Comparison of ENCODE assay signal across 9 cellular contexts in the genomic region with DNA sequence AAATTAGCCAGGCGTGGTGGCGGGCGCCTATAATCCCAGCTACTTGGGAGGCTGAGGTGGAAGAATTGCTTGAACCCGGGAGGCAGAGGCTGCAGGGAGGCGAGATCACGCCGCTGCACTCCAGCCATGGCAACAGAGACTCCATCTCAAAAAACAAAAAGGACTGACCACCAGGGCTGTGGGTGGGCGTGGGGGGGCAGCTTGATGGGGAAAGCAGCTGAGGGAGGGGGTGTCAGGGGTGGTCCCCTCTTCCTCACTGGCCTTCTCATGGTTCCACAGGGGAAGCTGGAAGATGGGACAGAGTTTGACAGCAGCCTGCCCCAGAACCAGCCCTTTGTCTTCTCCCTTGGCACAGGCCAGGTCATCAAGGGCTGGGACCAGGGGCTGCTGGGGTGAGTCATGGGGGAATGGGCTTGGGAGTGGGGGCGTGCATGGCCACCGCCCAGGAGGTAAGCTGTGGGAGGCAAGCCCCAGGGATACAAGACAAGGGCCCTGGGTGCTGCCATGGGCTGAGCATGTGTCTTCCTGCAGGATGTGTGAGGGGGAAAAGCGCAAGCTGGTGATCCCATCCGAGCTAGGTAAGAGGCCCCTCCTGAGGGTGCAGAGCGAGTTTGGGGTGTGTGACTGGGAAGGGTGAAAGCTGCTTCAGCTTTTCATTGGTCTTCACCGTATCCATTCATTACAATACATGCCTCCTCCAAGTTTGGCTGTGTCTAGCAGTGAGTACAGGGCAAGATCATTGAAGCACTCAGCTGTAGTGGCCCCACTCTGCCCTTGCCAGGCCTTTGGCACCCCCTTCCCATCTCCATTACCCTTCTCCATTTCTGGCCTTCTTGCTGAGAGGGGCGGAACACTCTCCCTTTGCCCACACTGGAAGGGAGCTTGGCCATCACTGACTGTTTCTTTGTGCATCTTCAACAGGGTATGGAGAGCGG. TPM values are rescaled to one million over a fixed set of nuclear protein-coding genes. Genes with fewer than 3 reads are reported as not detected.
DNase-seq lines count a peak whose midpoint lies in the region; ATAC-seq, FAIRE-seq and TF ChIP-seq lines count a peak whose summit lies in the region.
"Had no signal": no experiment of that assay in that cellular context is flagged by ENCODE, and none has a peak within 500 bp of the region (broad histone marks: within the 10 kb centered on the region; RNA-seq: fewer than 3 reads in every experiment).

No MANE protein-coding gene starts in this region.

- H3K4me3 ChIP-seq in HepG2 (replicated peaks in 1 of 3; ENCODE audit: insufficient read depth in 1 of 3, low read depth in 2 of 3, low read length in 3 of 3) (peak overlapping the region in 1 of 3 experiments; percentile 84; a peak in 1 of 6 replicates), thoracic aorta (peak overlapping the region; percentile 92)

- H3K9me3 Mint-ChIP-seq in activated T-cell treated with anti-CD3 and anti-CD28 coated beads, Interleukin-2, amount 50 U/mL, for 4 hours = no peaks in the 10 kb centered on the region
- no peaks in the 10 kb centered on the region for H3K9me3 Mint-ChIP-seq in activated CD8-positive, alpha-beta T cell treated with anti-CD3 and anti-CD28 coated beads for 36 hours

- H3K27me3 ChIP-seq in HepG2 (ENCODE audit: control insufficient read depth in 1 of 2, insufficient read depth in 2 of 2, low read length in 2 of 2) (no peaks in the 10 kb centered on the region; a peak in 1 of 5 replicates), thoracic aorta (replicated peaks; ENCODE audit: insufficient read depth) (no peaks in the 10 kb centered on the region)

- intact Hi-C loops in activated CD8-positive, alpha-beta T cell treated with anti-CD3 and anti-CD28 coated beads for 36 hours (cut with micrococcal nuclease) = loop anchor here (10.0 kb wide), 1 partner anchor 62 kb away; a partner anchor contains a TSS
- intact Hi-C loops in HepG2 (cut with micrococcal nuclease; ENCODE audit: unreplicated experiment) = loop anchor here (5.0 kb wide), 1 partner anchor 56 kb away; a partner anchor contains a TSS

- H3K4me3 Mint-ChIP-seq in activated T-cell treated with anti-CD3 and anti-CD28 coated beads, Interleukin-2, amount 50 U/mL, for 4 hours = peak overlapping the region; percentile 89
- peak overlapping the region; percentile 93 for H3K4me3 Mint-ChIP-seq in activated CD8-positive, alpha-beta T cell treated with anti-CD3 and anti-CD28 coated beads for 36 hours

- H3K4me2 ChIP-seq in HepG2 (ENCODE audit: low read depth, low read length) = peak overlapping the region; percentile 95

- H3K9ac ChIP-seq in HepG2 (ENCODE audit: insufficient read depth, low read depth, low read length) = peak overlapping the region; percentile 13; the same call in 1 of the 2 replicates

- no peaks in the 10 kb centered on the region for H3K27me3 Mint-ChIP-seq in activated T-cell treated with anti-CD3 and anti-CD28 coated beads, Interleukin-2, amount 50 U/mL, for 4 hours (ENCODE audit: low read depth)
- no peaks in the 10 kb centered on the region for H3K27me3 Mint-ChIP-seq in activated CD8-positive, alpha-beta T cell treated with anti-CD3 and anti-CD28 coated beads for 36 hours

- peak in 1 of 2 experiments; percentile 15; a peak in 1 of 4 replicates for TF ChIP-seq POLR2A in HepG2 (IDR thresholded peaks at IDR 0.05; ENCODE audit: insufficient read depth in 1 of 2, low read depth in 2 of 2, low read length in 2 of 2)

- H2AFZ ChIP-seq in HepG2 (ENCODE audit: low read length) = no peak overlapping the region

- WGBS in HepG2 (ENCODE audit: low lambda C conversion rate) = 98% methylated on average over 16 of the region's 16 CpGs

- POLR2A ChIA-PET in activated CD8-positive, alpha-beta T cell treated with anti-CD3 and anti-CD28 coated beads for 36 hours (lab: Charles Lee) = interaction anchor here (0.7 to 10.0 kb wide), 13 partner anchors 7 to 117 kb away, joined by 3 to 132 read pairs (median 7); a partner anchor contains a TSS
- POLR2A ChIA-PET in HepG2 (lab: Yijun Ruan, JAX) = interaction anchor here (1.2 to 8.3 kb wide), 6 partner anchors 17 to 67 kb away, joined by 3 to 113 read pairs (median 16); a partner anchor contains a TSS

- TF ChIP-seq EP300 in HepG2 (IDR thresholded peaks at IDR 0.05; ENCODE audit: low read depth in 2 of 2, low read length in 2 of 2) (no peak), HepG2 (CRISPR knock-in tag; IDR thresholded peaks at IDR 0.05; ENCODE audit: borderline replicate concordance) (no peak)

- TF ChIP-seq RAD21 in HepG2 (CRISPR knock-in tag; IDR thresholded peaks at IDR 0.05) = no peak

- H3K36me3 ChIP-seq in HepG2 (replicated peaks in 1 of 2; ENCODE audit: control insufficient read depth in 1 of 2, insufficient read depth in 2 of 2, low read length in 2 of 2) (peaks cover 0 to 11% of the 10 kb centered on the region in 2 experiments; a peak in 3 of 5 replicates), thoracic aorta (peaks cover 9% of the 10 kb centered on the region)

- H3K9me3 ChIP-seq in HepG2 (ENCODE audit: low read length) = no peaks in the 10 kb centered on the region
- no peaks in the 10 kb centered on the region for H3K9me3 ChIP-seq in thoracic aorta

- peak overlapping the region; percentile 98 for H3K27ac Mint-ChIP-seq in activated CD8-positive, alpha-beta T cell treated with anti-CD3 and anti-CD28 coated beads for 36 hours

- peaks cover 26% of the 10 kb centered on the region for H3K79me2 ChIP-seq in HepG2 (ENCODE audit: insufficient read depth, low read length)

- no peak for DNase-seq in activated T-cell treated with anti-CD3 and anti-CD28 coated beads, Interleukin-2, amount 50 U/mL, for 4 hours
- DNase-seq in activated T-cell treated with anti-CD3 and anti-CD28 coated beads, Interleukin-2, amount 50 U/mL, for 1 hour = no peak
- no peak for DNase-seq in activated CD8-positive, alpha-beta T cell treated with anti-CD3 and anti-CD28 coated beads for 36 hours
- no peak for DNase-seq in HepG2 (ENCODE audit: low spot score)
- no peak for DNase-seq in thoracic aorta (ENCODE audit: low spot score)
- DNase-seq in NCI-H1436 (lab: John Stamatoyannopoulos, UW) = no peak
- DNase-seq: NCI-H1092 had no signal

- no peaks in the 10 kb centered on the region for H4K20me1 ChIP-seq in HepG2 (ENCODE audit: insufficient read depth, low read length)

- no peak for FAIRE-seq in HepG2 (lab: Jason Lieb, UNC)

- H3K27ac ChIP-seq in HepG2 (ENCODE audit: extremely low read length, insufficient read depth, low read length) = no peak overlapping the region
- peak overlapping the region in 1 of 2 donors; percentile 25 for H3K27ac ChIP-seq in thoracic aorta

- in situ Hi-C loops in HepG2 (cut with HindIII; ENCODE audit: extremely low pct_ligation_motif_present, low pct_unique_long_range_greater_than_20kb) = loop anchor here (5.0 kb wide), 1 partner anchor 59 kb away; a partner anchor contains a TSS

- H3K4me1 ChIP-seq in HepG2 (ENCODE audit: insufficient read depth, low read length) (peaks cover 52% of the 10 kb centered on the region), thoracic aorta (ENCODE audit: control insufficient read depth in 1 of 2, low read depth in 2 of 2) (peaks cover 16 to 49% of the 10 kb centered on the region in 2 donors)

- ATAC-seq in activated T-cell treated with anti-CD3 and anti-CD28 coated beads, Interleukin-2, amount 50 U/mL, for 4 hours = no peak
- no peak for ATAC-seq in activated CD8-positive, alpha-beta T cell treated with anti-CD3 and anti-CD28 coated beads for 36 hours
- no peak for ATAC-seq in HepG2
- ATAC-seq in thoracic aorta (ENCODE audit: insufficient number of reproducible peaks, low FRiP score, low read depth) = no peak
- ATAC-seq in GM21825 (IDR thresholded peaks at IDR 0.05; ENCODE audit: unreplicated experiment) = no peak
- no peak for ATAC-seq in GM18861 (IDR thresholded peaks at IDR 0.05; ENCODE audit: unreplicated experiment)

- H3K36me3 Mint-ChIP-seq in activated T-cell treated with anti-CD3 and anti-CD28 coated beads, Interleukin-2, amount 50 U/mL, for 4 hours (ENCODE audit: insufficient read depth) = peaks cover 2% of the 10 kb centered on the region
- peaks cover 39% of the 10 kb centered on the region for H3K36me3 Mint-ChIP-seq in activated CD8-positive, alpha-beta T cell treated with anti-CD3 and anti-CD28 coated beads for 36 hours (ENCODE audit: low read depth)

- peaks cover 33% of the 10 kb centered on the region for H3K4me1 Mint-ChIP-seq in activated T-cell treated with anti-CD3 and anti-CD28 coated beads, Interleukin-2, amount 50 U/mL, for 4 hours (ENCODE audit: low read depth)
- peaks cover 38% of the 10 kb centered on the region for H3K4me1 Mint-ChIP-seq in activated CD8-positive, alpha-beta T cell treated with anti-CD3 and anti-CD28 coated beads for 36 hours (ENCODE audit: low read depth)

- no TSS peak for BruUV-seq in HepG2 (replicated peaks; lab: Mats Ljungman, UMichigan)

- TF ChIP-seq CTCF in activated CD8-positive, alpha-beta T cell treated with anti-CD3 and anti-CD28 coated beads for 36 hours (IDR thresholded peaks at IDR 0.05) = no peak
- no peak for TF ChIP-seq CTCF in HepG2 (CRISPR knock-in tag; IDR thresholded peaks at IDR 0.05)
- TF ChIP-seq CTCF in thoracic aorta (IDR thresholded peaks at IDR 0.05) = no peak

- CTCF ChIA-PET in activated CD8-positive, alpha-beta T cell treated with anti-CD3 and anti-CD28 coated beads for 36 hours (lab: Charles Lee) = interaction anchor here (0.9 to 4.6 kb wide), 7 partner anchors 8 to 75 kb away, joined by 3 to 35 read pairs (median 8); a partner anchor contains a TSS
- CTCF ChIA-PET in HepG2 (lab: Yijun Ruan, JAX; ENCODE audit: low intra/inter-chr PET ratio, low total read pairs) = no interaction called here

RNA-seq across cellular contexts. Expression of a gene that starts 2.3 kb away (rescaled TPM):
- 10 to 100 TPM; 43.3 to 48.9 (median 44.4) TPM for total RNA-seq in activated T-cell treated with anti-CD3 and anti-CD28 coated beads, Interleukin-2, amount 50 U/mL, for 4 hours
- total RNA-seq in activated CD8-positive, alpha-beta T cell treated with anti-CD3 and anti-CD28 coated beads for 36 hours = 10 to 100 TPM; 23.5 to 26.9 TPM
- total RNA-seq in HepG2 (2016; rRNA removed; fragmentation: Illumina TruSeq; extraction: Trizol) (29.4 and 53.3 TPM in 2 replicates), thoracic aorta (10 to 100 TPM; 51.7 to 53.0 TPM)
- 18.2 and 19.3 TPM in 2 replicates for total RNA-seq in HepG2 (2016; cell fraction: cytosol; rRNA removed; fragmentation: Illumina TruSeq; extraction: Trizol; ENCODE audit: low read depth)
- total RNA-seq in HepG2 (2016; cell fraction: insoluble cytoplasmic fraction; rRNA removed; fragmentation: Illumina TruSeq; extraction: Trizol) = 32.3 and 56.4 TPM in 2 replicates
- total RNA-seq in HepG2 (2016; cell fraction: membrane; rRNA removed; fragmentation: Illumina TruSeq; extraction: Trizol) = 18.4 and 23.6 TPM in 2 replicates
- 36.5 and 38.1 TPM in 2 replicates for total RNA-seq in HepG2 (2016; cell fraction: nucleus; rRNA removed; fragmentation: Illumina TruSeq; extraction: Trizol)
- 30.1 and 36.0 TPM in 2 replicates for polyA plus RNA-seq in HepG2 (2011; rRNA removed)
- polyA plus RNA-seq in HepG2 (2011; cell fraction: cytosol; rRNA removed) = 43.4 and 54.7 TPM in 2 replicates
- polyA plus RNA-seq in HepG2 (2011; cell fraction: nucleus; rRNA removed) = 26.7 and 33.6 TPM in 2 replicates
- polyA plus RNA-seq in HepG2 (2012) = 49.8 and 55.5 TPM in 2 replicates
- 23.8 and 29.7 TPM in 2 replicates for polyA plus RNA-seq in HepG2 (2016; cell fraction: cytosol; fragmentation: Illumina TruSeq; extraction: Trizol; ENCODE audit: low read depth)
- polyA plus RNA-seq in HepG2 (2016; cell fraction: insoluble cytoplasmic fraction; fragmentation: Illumina TruSeq; extraction: Trizol; ENCODE audit: low read depth) = 44.0 and 46.7 TPM in 2 replicates
- polyA plus RNA-seq in HepG2 (2016; cell fraction: membrane; fragmentation: Illumina TruSeq; extraction: Trizol; ENCODE audit: low read depth) = 22.8 and 23.9 TPM in 2 replicates
- 104 and 111 TPM in 2 replicates for polyA plus RNA-seq in HepG2 (2016; cell fraction: nucleus; fragmentation: Illumina TruSeq; extraction: Trizol; ENCODE audit: insufficient read depth, low read depth)
- 21.5 and 47.8 TPM in 2 replicates for polyA minus RNA-seq in HepG2 (2011; rRNA and poly(A)+ RNA removed; ENCODE audit: low replicate concordance)
- polyA minus RNA-seq in HepG2 (2011; cell fraction: cytosol; rRNA and poly(A)+ RNA removed) = 13.1 and 15.1 TPM in 2 replicates
- polyA minus RNA-seq in HepG2 (2011; cell fraction: nucleus; rRNA and poly(A)+ RNA removed) = 5.5 and 7.8 TPM in 2 replicates

RNA-seq across cellular contexts. Expression of a gene that starts 3.6 kb away (rescaled TPM):
- 100 to 1,000 TPM; 417 to 505 (median 438) TPM for total RNA-seq in activated T-cell treated with anti-CD3 and anti-CD28 coated beads, Interleukin-2, amount 50 U/mL, for 4 hours
- 100 to 1,000 TPM; 285 to 287 TPM for total RNA-seq in activated CD8-positive, alpha-beta T cell treated with anti-CD3 and anti-CD28 coated beads for 36 hours
- 120 and 148 TPM in 2 replicates for total RNA-seq in HepG2 (2016; rRNA removed; fragmentation: Illumina TruSeq; extraction: Trizol)
- total RNA-seq in HepG2 (2016; cell fraction: cytosol; rRNA removed; fragmentation: Illumina TruSeq; extraction: Trizol; ENCODE audit: low read depth) = 601 and 608 TPM in 2 replicates
- 105 and 157 TPM in 2 replicates for total RNA-seq in HepG2 (2016; cell fraction: insoluble cytoplasmic fraction; rRNA removed; fragmentation: Illumina TruSeq; extraction: Trizol)
- total RNA-seq in HepG2 (2016; cell fraction: membrane; rRNA removed; fragmentation: Illumina TruSeq; extraction: Trizol) = 455 and 460 TPM in 2 replicates
- total RNA-seq in HepG2 (2016; cell fraction: nucleus; rRNA removed; fragmentation: Illumina TruSeq; extraction: Trizol) = 61.8 and 68.9 TPM in 2 replicates
- 110 and 111 TPM in 2 replicates for polyA plus RNA-seq in HepG2 (2011; rRNA removed)
- polyA plus RNA-seq in HepG2 (2011; cell fraction: cytosol; rRNA removed) = 95.7 and 131 TPM in 2 replicates
- 65.2 and 70.2 TPM in 2 replicates for polyA plus RNA-seq in HepG2 (2011; cell fraction: nucleus; rRNA removed)
- 85.4 and 91.2 TPM in 2 replicates for polyA plus RNA-seq in HepG2 (2012)
- 679 and 681 TPM in 2 replicates for polyA plus RNA-seq in HepG2 (2016; cell fraction: cytosol; fragmentation: Illumina TruSeq; extraction: Trizol; ENCODE audit: low read depth)
- polyA plus RNA-seq in HepG2 (2016; cell fraction: insoluble cytoplasmic fraction; fragmentation: Illumina TruSeq; extraction: Trizol; ENCODE audit: low read depth) = 111 and 115 TPM in 2 replicates
- polyA plus RNA-seq in HepG2 (2016; cell fraction: membrane; fragmentation: Illumina TruSeq; extraction: Trizol; ENCODE audit: low read depth) = 417 and 441 TPM in 2 replicates
- 105 and 136 TPM in 2 replicates for polyA plus RNA-seq in HepG2 (2016; cell fraction: nucleus; fragmentation: Illumina TruSeq; extraction: Trizol; ENCODE audit: insufficient read depth, low read depth)
- polyA minus RNA-seq in HepG2 (2011; rRNA and poly(A)+ RNA removed; ENCODE audit: low replicate concordance) = 28.2 and 115 TPM in 2 replicates
- 27.3 and 27.5 TPM in 2 replicates for polyA minus RNA-seq in HepG2 (2011; cell fraction: cytosol; rRNA and poly(A)+ RNA removed)
- 10.6 and 13.1 TPM in 2 replicates for polyA minus RNA-seq in HepG2 (2011; cell fraction: nucleus; rRNA and poly(A)+ RNA removed)
- total RNA-seq in thoracic aorta = 100 to 1,000 TPM in 1 of 2 donors, 10 to 100 TPM in 1; 75.3 to 122 TPM

RNA-seq across cellular contexts. Expression of a gene that starts 8.1 kb away (rescaled TPM):
- 1 to 10 TPM; 6.2 to 8.2 (median 6.4) TPM for total RNA-seq in activated T-cell treated with anti-CD3 and anti-CD28 coated beads, Interleukin-2, amount 50 U/mL, for 4 hours
- 1 to 10 TPM; 8.7 to 9.6 TPM for total RNA-seq in activated CD8-positive, alpha-beta T cell treated with anti-CD3 and anti-CD28 coated beads for 36 hours
- total RNA-seq in HepG2 (2016; rRNA removed; fragmentation: Illumina TruSeq; extraction: Trizol) (11.0 and 13.8 TPM in 2 replicates), thoracic aorta (10 to 100 TPM; 31.5 to 39.7 TPM)
- total RNA-seq in HepG2 (2016; cell fraction: cytosol; rRNA removed; fragmentation: Illumina TruSeq; extraction: Trizol; ENCODE audit: low read depth) = 1.0 and 1.3 TPM in 2 replicates
- total RNA-seq in HepG2 (2016; cell fraction: insoluble cytoplasmic fraction; rRNA removed; fragmentation: Illumina TruSeq; extraction: Trizol) = 8.3 and 13.7 TPM in 2 replicates
- total RNA-seq in HepG2 (2016; cell fraction: membrane; rRNA removed; fragmentation: Illumina TruSeq; extraction: Trizol) = 4.1 and 4.8 TPM in 2 replicates
- 10.2 and 12.9 TPM in 2 replicates for total RNA-seq in HepG2 (2016; cell fraction: nucleus; rRNA removed; fragmentation: Illumina TruSeq; extraction: Trizol)
- polyA plus RNA-seq in HepG2 (2011; rRNA removed) = 7.5 and 9.0 TPM in 2 replicates
- 4.0 and 5.1 TPM in 2 replicates for polyA plus RNA-seq in HepG2 (2011; cell fraction: cytosol; rRNA removed)
- polyA plus RNA-seq in HepG2 (2011; cell fraction: nucleus; rRNA removed) = 41.8 and 57.9 TPM in 2 replicates
- 4.3 TPM in 2 replicates for polyA plus RNA-seq in HepG2 (2012)
- 0.59 and 0.66 TPM in 2 replicates for polyA plus RNA-seq in HepG2 (2016; cell fraction: cytosol; fragmentation: Illumina TruSeq; extraction: Trizol; ENCODE audit: low read depth)
- polyA plus RNA-seq in HepG2 (2016; cell fraction: insoluble cytoplasmic fraction; fragmentation: Illumina TruSeq; extraction: Trizol; ENCODE audit: low read depth) = 7.0 and 8.7 TPM in 2 replicates
- polyA plus RNA-seq in HepG2 (2016; cell fraction: membrane; fragmentation: Illumina TruSeq; extraction: Trizol; ENCODE audit: low read depth) = 1.6 and 1.9 TPM in 2 replicates
- polyA plus RNA-seq in HepG2 (2016; cell fraction: nucleus; fragmentation: Illumina TruSeq; extraction: Trizol; ENCODE audit: insufficient read depth, low read depth) = 30.9 and 31.3 TPM in 2 replicates
- 16.2 and 72.0 TPM in 2 replicates for polyA minus RNA-seq in HepG2 (2011; rRNA and poly(A)+ RNA removed; ENCODE audit: low replicate concordance)
- 6.0 and 9.0 TPM in 2 replicates for polyA minus RNA-seq in HepG2 (2011; cell fraction: cytosol; rRNA and poly(A)+ RNA removed)
- 7.6 and 9.8 TPM in 2 replicates for polyA minus RNA-seq in HepG2 (2011; cell fraction: nucleus; rRNA and poly(A)+ RNA removed)

RNA-seq across cellular contexts. Expression of a gene that starts 8.8 kb away (rescaled TPM):
- 10 to 100 TPM; 41.5 to 75.6 (median 53.2) TPM for total RNA-seq in activated T-cell treated with anti-CD3 and anti-CD28 coated beads, Interleukin-2, amount 50 U/mL, for 4 hours
- 100 to 1,000 TPM in 1 of 2 experiments, 10 to 100 TPM in 1; 86.6 to 104 TPM for total RNA-seq in activated CD8-positive, alpha-beta T cell treated with anti-CD3 and anti-CD28 coated beads for 36 hours
- 10.1 and 11.3 TPM in 2 replicates for total RNA-seq in HepG2 (2016; rRNA removed; fragmentation: Illumina TruSeq; extraction: Trizol)
- 33.3 and 36.0 TPM in 2 replicates for total RNA-seq in HepG2 (2016; cell fraction: cytosol; rRNA removed; fragmentation: Illumina TruSeq; extraction: Trizol; ENCODE audit: low read depth)
- total RNA-seq in HepG2 (2016; cell fraction: insoluble cytoplasmic fraction; rRNA removed; fragmentation: Illumina TruSeq; extraction: Trizol) = 7.7 and 10.8 TPM in 2 replicates
- 38.1 and 42.4 TPM in 2 replicates for total RNA-seq in HepG2 (2016; cell fraction: membrane; rRNA removed; fragmentation: Illumina TruSeq; extraction: Trizol)
- total RNA-seq in HepG2 (2016; cell fraction: nucleus; rRNA removed; fragmentation: Illumina TruSeq; extraction: Trizol) = 6.0 and 7.4 TPM in 2 replicates
- polyA plus RNA-seq in HepG2 (2011; rRNA removed) = 9.0 and 10.8 TPM in 2 replicates
- polyA plus RNA-seq in HepG2 (2011; cell fraction: cytosol; rRNA removed) = 6.4 and 7.2 TPM in 2 replicates
- polyA plus RNA-seq in HepG2 (2011; cell fraction: nucleus; rRNA removed) = 14.7 and 17.2 TPM in 2 replicates
- 40.4 and 54.0 TPM in 2 replicates for polyA plus RNA-seq in HepG2 (2012)
- polyA plus RNA-seq in HepG2 (2016; cell fraction: cytosol; fragmentation: Illumina TruSeq; extraction: Trizol; ENCODE audit: low read depth) = 75.5 and 81.3 TPM in 2 replicates
- 19.0 and 24.4 TPM in 2 replicates for polyA plus RNA-seq in HepG2 (2016; cell fraction: insoluble cytoplasmic fraction; fragmentation: Illumina TruSeq; extraction: Trizol; ENCODE audit: low read depth)
- 73.2 and 75.8 TPM in 2 replicates for polyA plus RNA-seq in HepG2 (2016; cell fraction: membrane; fragmentation: Illumina TruSeq; extraction: Trizol; ENCODE audit: low read depth)
- polyA plus RNA-seq in HepG2 (2016; cell fraction: nucleus; fragmentation: Illumina TruSeq; extraction: Trizol; ENCODE audit: insufficient read depth, low read depth) = 29.2 and 36.6 TPM in 2 replicates
- 8.3 and 8.6 TPM in 2 replicates for polyA minus RNA-seq in HepG2 (2011; rRNA and poly(A)+ RNA removed; ENCODE audit: low replicate concordance)
- polyA minus RNA-seq in HepG2 (2011; cell fraction: cytosol; rRNA and poly(A)+ RNA removed) = 9.6 and 10.8 TPM in 2 replicates
- polyA minus RNA-seq in HepG2 (2011; cell fraction: nucleus; rRNA and poly(A)+ RNA removed) = 2.8 and 3.7 TPM in 2 replicates
- 100 to 1,000 TPM in 1 of 2 donors, 10 to 100 TPM in 1; 81.8 to 107 TPM for total RNA-seq in thoracic aorta

RNA-seq across cellular contexts. Expression of a gene that starts 12.8 kb away (rescaled TPM):
- 10 to 100 TPM; 15.0 to 16.6 (median 16.1) TPM for total RNA-seq in activated T-cell treated with anti-CD3 and anti-CD28 coated beads, Interleukin-2, amount 50 U/mL, for 4 hours
- total RNA-seq in activated CD8-positive, alpha-beta T cell treated with anti-CD3 and anti-CD28 coated beads for 36 hours = 10 to 100 TPM; 25.8 to 26.1 TPM
- total RNA-seq in HepG2 (2016; rRNA removed; fragmentation: Illumina TruSeq; extraction: Trizol) (7.1 and 10.3 TPM in 2 replicates), thoracic aorta (10 to 100 TPM; 13.5 to 53.2 TPM)
- 28.3 and 35.6 TPM in 2 replicates for total RNA-seq in HepG2 (2016; cell fraction: cytosol; rRNA removed; fragmentation: Illumina TruSeq; extraction: Trizol; ENCODE audit: low read depth)
- 6.3 and 10.4 TPM in 2 replicates for total RNA-seq in HepG2 (2016; cell fraction: insoluble cytoplasmic fraction; rRNA removed; fragmentation: Illumina TruSeq; extraction: Trizol)
- total RNA-seq in HepG2 (2016; cell fraction: membrane; rRNA removed; fragmentation: Illumina TruSeq; extraction: Trizol) = 28.1 and 29.9 TPM in 2 replicates
- total RNA-seq in HepG2 (2016; cell fraction: nucleus; rRNA removed; fragmentation: Illumina TruSeq; extraction: Trizol) = 5.2 and 8.8 TPM in 2 replicates
- polyA plus RNA-seq in HepG2 (2011; rRNA removed) = 60.8 and 70.9 TPM in 2 replicates
- polyA plus RNA-seq in HepG2 (2011; cell fraction: cytosol; rRNA removed) = 33.5 and 51.1 TPM in 2 replicates
- 73.5 and 95.2 TPM in 2 replicates for polyA plus RNA-seq in HepG2 (2011; cell fraction: nucleus; rRNA removed)
- 39.4 and 41.6 TPM in 2 replicates for polyA plus RNA-seq in HepG2 (2012)
- polyA plus RNA-seq in HepG2 (2016; cell fraction: cytosol; fragmentation: Illumina TruSeq; extraction: Trizol; ENCODE audit: low read depth) = 106 and 114 TPM in 2 replicates
- polyA plus RNA-seq in HepG2 (2016; cell fraction: insoluble cytoplasmic fraction; fragmentation: Illumina TruSeq; extraction: Trizol; ENCODE audit: low read depth) = 22.4 and 29.3 TPM in 2 replicates
- polyA plus RNA-seq in HepG2 (2016; cell fraction: membrane; fragmentation: Illumina TruSeq; extraction: Trizol; ENCODE audit: low read depth) = 95.1 and 103 TPM in 2 replicates
- 38.2 and 42.5 TPM in 2 replicates for polyA plus RNA-seq in HepG2 (2016; cell fraction: nucleus; fragmentation: Illumina TruSeq; extraction: Trizol; ENCODE audit: insufficient read depth, low read depth)
- 22.4 and 24.1 TPM in 2 replicates for polyA minus RNA-seq in HepG2 (2011; rRNA and poly(A)+ RNA removed; ENCODE audit: low replicate concordance)
- polyA minus RNA-seq in HepG2 (2011; cell fraction: cytosol; rRNA and poly(A)+ RNA removed) = 10.7 and 10.8 TPM in 2 replicates
- polyA minus RNA-seq in HepG2 (2011; cell fraction: nucleus; rRNA and poly(A)+ RNA removed) = 6.1 and 7.1 TPM in 2 replicates
